In genomic region chr9:86985132-86985531, GRCh38 we compare ENCODE assay signal across 24 cellular contexts.
"Had no signal": no experiment of that assay in that cellular context is flagged by ENCODE, and none has a peak within 500 bp of the region (broad histone marks: within the 10 kb centered on the region; RNA-seq: fewer than 3 reads in every experiment).

No MANE protein-coding gene starts in this region.

- FAIRE-seq: HepG2, K562 had no signal

- H3K27ac Mint-ChIP-seq: IgD-negative memory B cell had no signal

- H3K4me3 ChIP-seq: K562, MG63, SJSA1, SK-N-MC had no signal

- H3K36me3 Mint-ChIP-seq: IgD-negative memory B cell had no signal

- H3K4me1 Mint-ChIP-seq: IgD-negative memory B cell had no signal

- H3K4me1 ChIP-seq: SJSA1 had no signal

- H3K27ac ChIP-seq: SJSA1, SK-N-MC had no signal

- H3K4me3 Mint-ChIP-seq: IgD-negative memory B cell had no signal

- DNase-seq: MG63, NCI-H1092, NCI-H1105 treated with DMSO at 0.1 percent for 48 hours, NCI-H1417 treated with DMSO at 0.1 percent for 48 hours, NCI-H146, NCI-H1694 treated with DMSO at 0.1 percent for 48 hours, NCI-H1930, NCI-H2081, NCI-H2107, NCI-H226, NCI-H446, NCI-H510A, NCI-H524 treated with DMSO at 0.1 percent for 48 hours, NCI-H69, NCI-H774, PC-3, Right ventricle myocardium superior, SIG-M5 had no signal

- H3K36me3 ChIP-seq: MG63, SJSA1 had no signal

- ATAC-seq: HepG2, K562, Panc1, PC-3 had no signal

- H3K9me3 ChIP-seq: MG63, SJSA1 had no signal

- H3K27me3 ChIP-seq: MG63 had no signal
